ENCODE assay signal across 20 cellular contexts in the genomic region with DNA sequence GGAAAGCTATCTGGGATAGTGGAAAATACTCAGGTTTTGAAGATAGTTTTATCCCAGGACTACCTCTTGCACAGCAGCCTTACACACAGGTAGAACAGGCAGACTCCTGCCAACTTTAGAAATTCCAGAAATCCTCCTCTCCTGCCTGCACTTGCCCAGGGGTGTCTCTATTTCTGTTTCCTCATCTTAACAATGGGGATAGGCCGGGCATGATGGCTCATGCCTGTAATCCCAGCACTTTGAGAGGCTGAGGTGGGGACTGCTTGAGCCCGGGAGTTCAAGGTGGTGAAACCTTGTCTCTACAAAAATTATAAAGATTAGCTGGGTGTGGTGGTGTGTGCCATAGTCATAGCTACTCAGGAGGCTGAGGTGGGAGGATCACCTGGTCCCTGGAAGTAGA.
"Had no signal": no experiment of that assay in that cellular context is flagged by ENCODE, and none has a peak within 500 bp of the region (broad histone marks: within the 10 kb centered on the region; RNA-seq: fewer than 3 reads in every experiment).

No MANE protein-coding gene starts in this region.

- H3K27ac ChIP-seq: adrenal gland, Peyer's patch, WERI-Rb-1 had no signal

- DNase-seq: activated CD4-positive, alpha-beta T cell treated with anti-CD3 and anti-CD28 coated beads for 36 hours; activated CD8-positive, alpha-beta memory T cell treated with anti-CD3 and anti-CD28 coated beads, Interleukin-2, amount 50 U/mL, for 4 hours; activated CD8-positive, alpha-beta T cell treated with anti-CD3 and anti-CD28 coated beads for 36 hours; activated gamma-delta T cell treated with Interleukin-2 at 50 U/mL for 16 hours; activated naive CD4-positive, alpha-beta T cell treated with anti-CD3 and anti-CD28 coated beads, Interleukin-2, amount 10 ng/mL, durations not matched to agents 7 days and 5 days; activated naive CD8-positive, alpha-beta T cell treated with anti-CD3 and anti-CD28 coated beads for 36 hours; activated T-cell treated with anti-CD3 and anti-CD28 coated beads, Interleukin-2, amount 50 U/mL, for 72 hours; anterior cingulate cortex; caudate nucleus; MM.1S; NCI-H1105; NCI-H1436; NCI-H1694 treated with DMSO at 0.1 percent for 48 hours; NCI-H2081; NCI-H510A treated with DMSO at 0.1 percent for 48 hours; Peyer's patch; SIG-M5; T-cell; WERI-Rb-1 had no signal

- H3K27me3 ChIP-seq: adrenal gland, Peyer's patch had no signal

- H3K4me3 ChIP-seq: adrenal gland, Peyer's patch had no signal

- H3K9me3 ChIP-seq: adrenal gland, Peyer's patch had no signal

- H3K36me3 ChIP-seq: adrenal gland, Peyer's patch, WERI-Rb-1 had no signal

- ATAC-seq: activated CD4-positive, alpha-beta T cell treated with anti-CD3 and anti-CD28 coated beads for 36 hours; activated CD8-positive, alpha-beta T cell treated with anti-CD3 and anti-CD28 coated beads for 36 hours; activated T-cell treated with anti-CD3 and anti-CD28 coated beads, Interleukin-2, amount 50 U/mL, for 72 hours; T-cell had no signal

- H3K4me1 ChIP-seq: Peyer's patch had no signal
